ENCODE assay signal across 8 cellular contexts in the genomic region with DNA sequence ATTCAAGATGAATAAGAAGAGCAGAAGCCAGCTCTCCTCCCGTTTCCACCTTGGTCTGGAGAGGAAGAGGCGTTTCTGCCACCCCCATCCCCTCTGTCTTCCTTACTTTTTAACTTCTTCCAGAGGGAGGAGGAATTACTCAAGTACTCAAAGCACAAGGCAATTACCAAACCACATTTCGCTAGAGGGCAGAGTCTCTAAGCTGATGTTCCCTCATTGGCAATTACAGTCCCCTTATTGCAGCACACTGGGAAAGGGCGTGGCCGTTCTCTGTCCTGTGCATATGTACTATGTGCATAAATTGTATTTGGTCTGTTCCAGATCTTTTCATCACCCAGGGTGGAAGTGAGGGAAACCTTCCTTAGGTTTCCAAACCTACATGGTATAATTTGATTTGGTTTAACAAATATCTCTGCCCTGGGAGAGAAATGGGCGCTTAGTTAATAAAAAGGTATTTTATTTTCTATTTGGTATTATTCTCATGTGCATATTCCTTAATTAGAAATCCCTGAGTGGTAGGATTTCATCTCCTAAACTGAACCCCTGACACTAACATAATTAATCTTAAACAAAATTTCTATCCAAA. TPM values are rescaled to one million over a fixed set of nuclear protein-coding genes. Genes with fewer than 3 reads are reported as not detected.
DNase-seq lines count a peak whose midpoint lies in the region; ATAC-seq and TF ChIP-seq lines count a peak whose summit lies in the region.

No MANE protein-coding gene starts in this region.

- peak; percentile 22 for TF ChIP-seq CTCF in cardiac fibroblast (IDR thresholded peaks at IDR 0.05; ENCODE audit: low read depth, low read length)
- no peak for TF ChIP-seq CTCF in lower leg skin (IDR thresholded peaks at IDR 0.05)

- TF ChIP-seq POLR2A in lower leg skin (IDR thresholded peaks at IDR 0.05), result no peak

- intact Hi-C loops in lower leg skin (cut with DNase I; ENCODE audit: low total_unique reads), result no loop called here

- 21% methylated on average over 6 of the region's 6 CpGs for WGBS in lower leg skin, 2 donors

- H3K4me3 ChIP-seq in cardiac fibroblast (replicated peaks in 1 of 2; ENCODE audit: low read depth in 2 of 2, low read length in 2 of 2) (no peak overlapping the region), lower leg skin (ENCODE audit: low read depth, poor library complexity, severe bottlenecking) (no peak overlapping the region)

- ATAC-seq in HG02970 (IDR thresholded peaks at IDR 0.05; ENCODE audit: low FRiP score, unreplicated experiment), result no peak
- no peak for ATAC-seq in GM18858 (IDR thresholded peaks at IDR 0.05; ENCODE audit: unreplicated experiment)

- DNase-seq in NCI-H510A treated with DMSO at 0.1 percent for 48 hours (lab: John Stamatoyannopoulos, UW) (peak; percentile 11), NCI-H510A (lab: John Stamatoyannopoulos, UW) (no peak), NCI-H748 (lab: John Stamatoyannopoulos, UW; ENCODE audit: unreplicated experiment) (peak; percentile 90), cardiac fibroblast (ENCODE audit: low read depth in 2 of 2) (peak; percentile 52 to 84), lower leg skin (ENCODE audit: low spot score in 2 of 2) (peak; percentile 79 to 88), NCI-H1048 (lab: John Stamatoyannopoulos, UW) (no peak)

RNA-seq across cellular contexts. Expression of a gene that starts 29.8 kb away (rescaled TPM):
- under 1 TPM in 1 of 4 donors, not detected in 3; 0.52 TPM for total RNA-seq in lower leg skin

Comparison
In these comparisons a context has a peak if more than half of its experiments do, and no peak if none do; other contexts are left out.
1. DNase-seq: peak in NCI-H510A treated with DMSO at 0.1 percent for 48 hours (single experiment), NCI-H748 (single experiment), cardiac fibroblast (2 of 2) and lower leg skin (2 of 2); none in NCI-H510A (single experiment) and NCI-H1048 (single experiment).